9 cellular contexts compared by ENCODE assay signal in genomic region chr3:46882377-46883015, GRCh38. TPM values are rescaled to one million over a fixed set of nuclear protein-coding genes. Genes with fewer than 3 reads are reported as not detected.
DNase-seq lines count a peak whose midpoint lies in the region; ATAC-seq, FAIRE-seq and TF ChIP-seq lines count a peak whose summit lies in the region.
"Had no signal": no experiment of that assay in that cellular context is flagged by ENCODE, and none has a peak within 500 bp of the region (broad histone marks: within the 10 kb centered on the region; RNA-seq: fewer than 3 reads in every experiment).

No MANE protein-coding gene starts in this region.

- H2AFZ ChIP-seq in H9 (ENCODE audit: low read length) (no peak overlapping the region), keratinocyte (ENCODE audit: control insufficient read depth, low read length) (peak overlapping the region; percentile 26)

- no CpG with 5 or more reads among the region's 67 CpGs for WGBS in H9 (ENCODE audit: extremely low coverage, insufficient read length, low lambda C conversion rate)

- no peak overlapping the region for H3K23ac ChIP-seq in H9 (ENCODE audit: insufficient read length, low read depth, low read length)

- H3K56ac ChIP-seq in H9 (ENCODE audit: insufficient read length, low read depth, low read length), result no peak overlapping the region

- dilution Hi-C loops in keratinocyte (cut with MboI; ENCODE audit: extremely low pct_ligation_motif_present, low sequenced_read_pairs), result no loop called here

- H3K36me3 Mint-ChIP-seq in H9 (ENCODE audit: insufficient read depth in 1 of 3, low read depth in 3 of 3), result no peaks in the 10 kb centered on the region
- H3K36me3 Mint-ChIP-seq in stimulated activated naive CD8-positive, alpha-beta T cell treated with anti-CD3 and anti-CD28 coated beads, Interleukin-15, Interleukin-2, amounts not matched to agents 100 ng/mL and 50 ng/mL, for 24 hours (ENCODE audit: low read depth), result no peaks in the 10 kb centered on the region

- H2BK12ac ChIP-seq in H9 (ENCODE audit: insufficient read length, low read depth, low read length), result no peak overlapping the region

- no peak overlapping the region for H3K18ac ChIP-seq in H9 (ENCODE audit: insufficient read length, low read depth, low read length)

- no peaks in the 10 kb centered on the region for H3K79me1 ChIP-seq in H9 (ENCODE audit: insufficient read depth, low read depth, low read length, poor library complexity, severe bottlenecking)

- H4K5ac ChIP-seq in H9 (ENCODE audit: insufficient read length, low read depth, low read length), result no peak overlapping the region

- H3K9me3 Mint-ChIP-seq in H9, result no peaks in the 10 kb centered on the region; a peak in 1 of 5 replicates
- no peaks in the 10 kb centered on the region for H3K9me3 Mint-ChIP-seq in stimulated activated naive CD8-positive, alpha-beta T cell treated with anti-CD3 and anti-CD28 coated beads, Interleukin-15, Interleukin-2, amounts not matched to agents 100 ng/mL and 50 ng/mL, for 24 hours

- H3K36me3 ChIP-seq in A673 (ENCODE audit: insufficient read depth, low read length, poor library complexity, severe bottlenecking) (no peaks in the 10 kb centered on the region), keratinocyte (ENCODE audit: control insufficient read depth in 2 of 2, extremely low read depth in 1 of 2, insufficient read depth in 2 of 2, low read length in 2 of 2) (no peaks in the 10 kb centered on the region)

- H2BK15ac ChIP-seq in H9 (ENCODE audit: low read depth, low read length), result no peak overlapping the region

- no peak overlapping the region for H3K27ac Mint-ChIP-seq in H9
- H3K27ac Mint-ChIP-seq in stimulated activated naive CD8-positive, alpha-beta T cell treated with anti-CD3 and anti-CD28 coated beads, Interleukin-15, Interleukin-2, amounts not matched to agents 100 ng/mL and 50 ng/mL, for 24 hours, result no peak overlapping the region

- H3K9me3 ChIP-seq in A673 (ENCODE audit: low read depth, low read length, poor library complexity, severe bottlenecking) (no peaks in the 10 kb centered on the region), H9 (ENCODE audit: control insufficient read depth, low read depth, low read length) (no peaks in the 10 kb centered on the region), keratinocyte (ENCODE audit: control insufficient read depth, low read depth, low read length) (no peaks in the 10 kb centered on the region)

- H4K20me1 ChIP-seq in H9 (ENCODE audit: control insufficient read depth, insufficient read depth, insufficient read length) (no peaks in the 10 kb centered on the region), keratinocyte (ENCODE audit: control insufficient read depth, extremely low read depth, insufficient read depth, low read length) (no peaks in the 10 kb centered on the region)

- intact Hi-C loops in A673 (cut with micrococcal nuclease; ENCODE audit: unreplicated experiment), result no loop called here

- H3K9me1 ChIP-seq in keratinocyte (ENCODE audit: control insufficient read depth, extremely low read depth, insufficient read depth, low read length), result no peaks in the 10 kb centered on the region

- no peak for ATAC-seq in GM18909 (IDR thresholded peaks at IDR 0.05; ENCODE audit: poor library complexity, unreplicated experiment)

- H3K23me2 ChIP-seq in H9 (ENCODE audit: insufficient read length, low read depth, low read length, poor library complexity, severe bottlenecking), result peaks cover 5% of the 10 kb centered on the region

- H3K4me1 Mint-ChIP-seq in H9, result peaks cover 15 to 35% of the 10 kb centered on the region in 2 experiments
- no peaks in the 10 kb centered on the region for H3K4me1 Mint-ChIP-seq in stimulated activated naive CD8-positive, alpha-beta T cell treated with anti-CD3 and anti-CD28 coated beads, Interleukin-15, Interleukin-2, amounts not matched to agents 100 ng/mL and 50 ng/mL, for 24 hours (ENCODE audit: low read depth)

- peak overlapping the region; percentile 48 for H3K4me3 ChIP-seq in A673 (ENCODE audit: low read depth, low read length, poor library complexity, severe bottlenecking)
- H3K4me3 ChIP-seq in astrocyte of the cerebellum (ENCODE audit: low read depth, low read length), result peak overlapping the region; percentile 45
- H3K4me3 ChIP-seq in keratinocyte (ENCODE audit: control insufficient read depth in 2 of 3, extremely low read depth in 1 of 3, insufficient read depth in 2 of 3, low read depth in 1 of 3, low read length in 3 of 3), result peak overlapping the region; percentile 7 to 65 (median 60)

- H3K4me1 ChIP-seq in A673 (ENCODE audit: insufficient read depth, low read length, poor library complexity, severe bottlenecking), result no peaks in the 10 kb centered on the region
- H3K4me1 ChIP-seq in H9 (ENCODE audit: insufficient read depth, low read length), result no peaks in the 10 kb centered on the region
- no peaks in the 10 kb centered on the region for H3K4me1 ChIP-seq in keratinocyte (ENCODE audit: control insufficient read depth, extremely low read depth, insufficient read depth, low read length)

- no peak overlapping the region for H4K91ac ChIP-seq in H9 (ENCODE audit: insufficient read length, low read depth, low read length)

- no peak overlapping the region for H3K9ac ChIP-seq in H9 (ENCODE audit: extremely low read depth, insufficient read length, low read length)
- no peak overlapping the region for H3K9ac ChIP-seq in keratinocyte (ENCODE audit: control insufficient read depth, extremely low read depth, insufficient read depth, low read length)

- H4K8ac ChIP-seq in H9 (replicated peaks; ENCODE audit: insufficient read length, low read depth, low read length), result no peak overlapping the region

- peaks cover 94% of the 10 kb centered on the region for H3K27me3 Mint-ChIP-seq in H9 (ENCODE audit: low read depth)
- H3K27me3 Mint-ChIP-seq in stimulated activated naive CD8-positive, alpha-beta T cell treated with anti-CD3 and anti-CD28 coated beads, Interleukin-15, Interleukin-2, amounts not matched to agents 100 ng/mL and 50 ng/mL, for 24 hours, result peaks cover 47% of the 10 kb centered on the region

- TF ChIP-seq CTCF in A673 (conservative IDR thresholded peaks at IDR 0.05; ENCODE audit: low read depth, low read length) (no peak), H9 (conservative IDR thresholded peaks at IDR 0.05) (no peak), astrocyte of the cerebellum (IDR thresholded peaks at IDR 0.05; ENCODE audit: low read depth, low read length, missing control alignments) (no peak), keratinocyte (optimal IDR thresholded peaks at IDR 0.05 in 1 of 3, IDR thresholded peaks at IDR 0.05 in 1 of 3, conservative IDR thresholded peaks at IDR 0.05 in 1 of 3; ENCODE audit: extremely low read depth in 1 of 3, insufficient read depth in 2 of 3, low read length in 3 of 3) (no peak)

- no peak for FAIRE-seq in keratinocyte (lab: Jason Lieb, UNC)

- H3K27ac ChIP-seq in A673 (ENCODE audit: low read depth, low read length, poor library complexity, severe bottlenecking), result no peak overlapping the region
- H3K27ac ChIP-seq in H9 (ENCODE audit: insufficient read length, low read depth, low read length), result no peak overlapping the region
- no peak overlapping the region for H3K27ac ChIP-seq in keratinocyte (ENCODE audit: control insufficient read depth, insufficient read depth, low read length)
- H3K27ac ChIP-seq: epithelial cell of prostate had no signal

- no TSS peak for BruUV-seq in A673 (replicated peaks; lab: Mats Ljungman, UMichigan)

- H3K4me3 Mint-ChIP-seq in H9, result peak overlapping the region; percentile 66 to 89
- H3K4me3 Mint-ChIP-seq in stimulated activated naive CD8-positive, alpha-beta T cell treated with anti-CD3 and anti-CD28 coated beads, Interleukin-15, Interleukin-2, amounts not matched to agents 100 ng/mL and 50 ng/mL, for 24 hours, result peak overlapping the region; percentile 70

- POLR2A ChIA-PET in A673 (lab: Charles Lee; ENCODE audit: low non-redundant PET), result no interaction called here

- no peak overlapping the region for H2BK20ac ChIP-seq in H9 (ENCODE audit: low read depth, low read length, poor library complexity, severe bottlenecking)

- no peak overlapping the region for H2BK5ac ChIP-seq in H9 (ENCODE audit: insufficient read length, low read length)

- no peak overlapping the region for H2BK120ac ChIP-seq in H9 (ENCODE audit: low read depth, low read length, poor library complexity, severe bottlenecking)

- H3K79me2 ChIP-seq in H9 (ENCODE audit: insufficient read depth, low read length), result no peaks in the 10 kb centered on the region
- no peaks in the 10 kb centered on the region for H3K79me2 ChIP-seq in keratinocyte (ENCODE audit: control insufficient read depth, insufficient read depth, low read length)

- no peak overlapping the region for H2AK5ac ChIP-seq in H9 (ENCODE audit: insufficient read length, low read length)

- DNase-seq in A673 (ENCODE audit: low spot score) (peak; percentile 7), H9 (no peak), astrocyte of the cerebellum (ENCODE audit: low read depth) (no peak), keratinocyte (ENCODE audit: low read depth, low spot score) (no peak), NCI-H1694 treated with DMSO at 0.1 percent for 48 hours (lab: John Stamatoyannopoulos, UW) (no peak), glomerular visceral epithelial cell (ENCODE audit: extremely low spot score) (no peak)

- H3T11ph ChIP-seq in H9 (ENCODE audit: low read length), result no peak overlapping the region

- H3K4ac ChIP-seq in H9 (ENCODE audit: low read depth, low read length), result no peak overlapping the region

- CTCF ChIA-PET in A673 (lab: Charles Lee), result no interaction called here

- in situ Hi-C loops in astrocyte of the cerebellum (cut with HindIII; ENCODE audit: low sequenced_read_pairs), result no loop called here

- no peak overlapping the region for H3K14ac ChIP-seq in H9 (ENCODE audit: insufficient read depth, low read length)

- H3K4me2 ChIP-seq in H9 (ENCODE audit: insufficient read depth, insufficient read length, low read length) (peak overlapping the region; percentile 68), keratinocyte (ENCODE audit: control insufficient read depth, extremely low read depth, insufficient read depth, low read depth, low read length) (peak overlapping the region; percentile 66)

- H3K27me3 ChIP-seq in A673 (replicated peaks; ENCODE audit: insufficient read depth, low read depth, low read length, poor library complexity) (no peaks in the 10 kb centered on the region), H9 (ENCODE audit: insufficient read depth, low read length) (peaks cover 61% of the 10 kb centered on the region), keratinocyte (ENCODE audit: control insufficient read depth, extremely low read depth, insufficient read depth, low read length) (peaks cover 59% of the 10 kb centered on the region)

RNA-seq across cellular contexts. Expression of gene PTH1R, which starts 5.0 kb away (rescaled TPM):
- 1.2 and 1.7 TPM in 2 replicates for total RNA-seq in A673 (2021)
- 0.99 and 1.0 TPM in 2 replicates for total RNA-seq in H9 (2021)
- polyA plus RNA-seq in keratinocyte, result not detected in 3 replicates
- not detected for polyA plus RNA-seq in keratinocyte (2011; ENCODE audit: low read depth)
- polyA plus RNA-seq in keratinocyte (2011; cell fraction: cytosol; rRNA removed), result not detected in 2 replicates
- polyA plus RNA-seq in keratinocyte (2011; cell fraction: nucleus; rRNA removed), result not detected in 2 replicates
- polyA plus RNA-seq in keratinocyte (2012; ENCODE audit: low replicate concordance), result not detected in 2 replicates
- not detected in 3 replicates for polyA minus RNA-seq in keratinocyte
- polyA minus RNA-seq in keratinocyte (2011; cell fraction: cytosol; rRNA and poly(A)+ RNA removed), result not detected
- polyA minus RNA-seq in keratinocyte (2011; cell fraction: nucleus; rRNA and poly(A)+ RNA removed), result not detected in 2 replicates

RNA-seq across cellular contexts. Expression of gene MYL3, which starts 19.3 kb away (rescaled TPM):
- total RNA-seq in A673 (2021) (not detected in 2 replicates), H9 (2021) (0.24 TPM in 2 replicates)
- polyA plus RNA-seq in keratinocyte, result not detected in 3 replicates
- polyA plus RNA-seq in keratinocyte (2011; ENCODE audit: low read depth), result not detected
- not detected in 2 replicates for polyA plus RNA-seq in keratinocyte (2011; cell fraction: cytosol; rRNA removed)
- polyA plus RNA-seq in keratinocyte (2011; cell fraction: nucleus; rRNA removed), result not detected in 2 replicates
- not detected in 2 replicates for polyA plus RNA-seq in keratinocyte (2012; ENCODE audit: low replicate concordance)
- not detected in 3 replicates for polyA minus RNA-seq in keratinocyte
- polyA minus RNA-seq in keratinocyte (2011; cell fraction: cytosol; rRNA and poly(A)+ RNA removed), result not detected
- not detected in 2 replicates for polyA minus RNA-seq in keratinocyte (2011; cell fraction: nucleus; rRNA and poly(A)+ RNA removed)
